Comparison of ENCODE assay signal across 18 cellular contexts in the genomic region with DNA sequence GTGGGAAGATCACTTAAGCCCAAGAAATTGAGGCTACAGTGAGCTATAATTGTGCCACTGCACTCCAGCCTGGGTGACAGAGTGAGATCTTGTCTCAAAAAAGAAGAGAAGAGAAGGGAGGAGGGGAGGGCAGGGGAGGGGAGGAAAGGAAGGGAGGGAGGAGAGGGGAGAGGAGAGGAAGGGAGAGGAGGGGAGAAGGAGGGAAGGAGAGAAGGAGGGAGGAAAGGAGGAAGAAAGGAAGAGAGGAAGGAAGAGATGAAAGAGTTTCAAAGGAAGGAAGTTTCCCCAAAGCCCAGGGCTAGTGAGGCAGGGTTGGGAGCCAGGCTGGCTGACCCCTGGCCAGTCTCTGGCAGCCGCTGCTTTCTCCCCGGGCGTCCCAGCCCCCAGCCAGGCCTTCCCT. TPM values are rescaled to one million over a fixed set of nuclear protein-coding genes. Genes with fewer than 3 reads are reported as not detected.
DNase-seq lines count a peak whose midpoint lies in the region; ATAC-seq and TF ChIP-seq lines count a peak whose summit lies in the region.
"Had no signal": no experiment of that assay in that cellular context is flagged by ENCODE, and none has a peak within 500 bp of the region (broad histone marks: within the 10 kb centered on the region; RNA-seq: fewer than 3 reads in every experiment).

No MANE protein-coding gene starts in this region.

- H2AFZ ChIP-seq in GM23338: no peak overlapping the region
- H2AFZ ChIP-seq in IMR-90 (replicated peaks; ENCODE audit: low read length, poor library complexity): peak overlapping the region; percentile 12
- peak overlapping the region; percentile 47 for H2AFZ ChIP-seq in neural progenitor cell (replicated peaks)

- H3K9me2 ChIP-seq in GM23338 (ENCODE audit: insufficient read depth): no peaks in the 10 kb centered on the region

- no peaks in the 10 kb centered on the region; the same call in 2 of the 3 replicates for H3K36me3 Mint-ChIP-seq in GM23338 (ENCODE audit: low read depth)
- H3K36me3 Mint-ChIP-seq in WTC11: no peaks in the 10 kb centered on the region
- H3K36me3 Mint-ChIP-seq in neural progenitor cell: no peaks in the 10 kb centered on the region
- H3K36me3 Mint-ChIP-seq: IgD-negative memory B cell had no signal

- peak overlapping the region; percentile 27; the same call in 1 of the 2 replicates for H3K4me2 ChIP-seq in GM23338
- no peak overlapping the region for H3K4me2 ChIP-seq in IMR-90 (ENCODE audit: low read depth, low read length)
- no peak overlapping the region for H3K4me2 ChIP-seq in neural progenitor cell

- no peak for TF ChIP-seq POLR2A in IMR-90 (IDR thresholded peaks at IDR 0.05; ENCODE audit: low read depth, low read length)

- H3K27ac ChIP-seq in GM23338 (ENCODE audit: low read depth) (no peak overlapping the region), IMR-90 (ENCODE audit: insufficient read depth, low read length) (no peak overlapping the region), neural progenitor cell (no peak overlapping the region)
- H3K27ac ChIP-seq: SK-N-MC had no signal

- POLR2A ChIA-PET in IMR-90 (lab: Charles Lee; ENCODE audit: unreplicated experiment): interaction anchor here (0.6 kb wide), 1 partner anchor 28 kb away, joined by 4 read pairs; no protein-coding TSS in a partner anchor
- POLR2A ChIA-PET in WTC11 (lab: Charles Lee): interaction anchor here (0.6 kb wide), 2 partner anchors 181 to 235 kb away, joined by 3 to 6 read pairs; no protein-coding TSS in a partner anchor

- H2BK20ac ChIP-seq in IMR-90 (ENCODE audit: low read depth, low read length): no peak overlapping the region

- H3F3A ChIP-seq in GM23338 (replicated peaks; ENCODE audit: low read depth) (no peaks in the 10 kb centered on the region), neural progenitor cell (ENCODE audit: low read depth) (peaks cover 6% of the 10 kb centered on the region)

- TF ChIP-seq RAD21 in IMR-90 (IDR thresholded peaks at IDR 0.05; ENCODE audit: low read length): no peak

- H3K23ac ChIP-seq in IMR-90 (ENCODE audit: low read depth, low read length): no peak overlapping the region

- no peak overlapping the region for H3K4ac ChIP-seq in IMR-90 (ENCODE audit: low read depth, low read length)

- no peak overlapping the region for H3K9ac ChIP-seq in IMR-90 (ENCODE audit: low read depth, low read length)
- no peak overlapping the region for H3K9ac ChIP-seq in neural progenitor cell

- H3K4me3 Mint-ChIP-seq in GM23338: no peak overlapping the region
- H3K4me3 Mint-ChIP-seq in WTC11: peak overlapping the region; percentile 33; the same call in 1 of the 2 replicates
- no peak overlapping the region for H3K4me3 Mint-ChIP-seq in neural progenitor cell
- H3K4me3 Mint-ChIP-seq: B cell, IgD-negative memory B cell had no signal

- no peaks in the 10 kb centered on the region for H3K9me1 ChIP-seq in IMR-90 (ENCODE audit: insufficient read depth, low read length)

- H3K36me3 ChIP-seq in GM23338 (ENCODE audit: insufficient read depth) (no peaks in the 10 kb centered on the region), IMR-90 (ENCODE audit: control insufficient read depth, insufficient read depth, low read length) (no peaks in the 10 kb centered on the region), neural progenitor cell (no peaks in the 10 kb centered on the region)

- no peaks in the 10 kb centered on the region for H4K20me1 ChIP-seq in GM23338 (replicated peaks; ENCODE audit: insufficient read depth)
- H4K20me1 ChIP-seq in IMR-90 (ENCODE audit: insufficient read depth, low read length): no peaks in the 10 kb centered on the region
- no peaks in the 10 kb centered on the region for H4K20me1 ChIP-seq in neural progenitor cell (ENCODE audit: low read depth)

- WGBS in IMR-90 (ENCODE audit: extremely low coverage in 2 of 2, insufficient read length in 1 of 2), 2 experiments: no CpG with 5 or more reads among the region's 3 CpGs

- H2BK5ac ChIP-seq in IMR-90 (ENCODE audit: low read depth, low read length, poor library complexity, severe bottlenecking): no peak overlapping the region

- dilution Hi-C loops in IMR-90 (cut with HindIII; ENCODE audit: low sequenced_read_pairs, unreplicated experiment): no loop called here

- H3K9me3 Mint-ChIP-seq in GM23338: no peaks in the 10 kb centered on the region
- no peaks in the 10 kb centered on the region for H3K9me3 Mint-ChIP-seq in WTC11
- no peaks in the 10 kb centered on the region for H3K9me3 Mint-ChIP-seq in neural progenitor cell
- H3K9me3 Mint-ChIP-seq: IgD-negative memory B cell had no signal

- no peak overlapping the region for H4K91ac ChIP-seq in IMR-90 (ENCODE audit: insufficient read depth, low read depth, low read length)

- no peak overlapping the region for H3K14ac ChIP-seq in IMR-90 (replicated peaks; ENCODE audit: low read depth, low read length)

- no peak overlapping the region for H3K4me3 ChIP-seq in GM23338
- H3K4me3 ChIP-seq in IMR-90 (ENCODE audit: insufficient read depth, low read depth, low read length): no peak overlapping the region
- no peak overlapping the region for H3K4me3 ChIP-seq in neural progenitor cell
- H3K4me3 ChIP-seq: SK-N-MC had no signal

- H3K9me3 ChIP-seq in IMR-90 (ENCODE audit: control insufficient read depth, insufficient read depth, low read length) (no peaks in the 10 kb centered on the region), neural progenitor cell (ENCODE audit: low read depth) (no peaks in the 10 kb centered on the region)

- H2BK15ac ChIP-seq in IMR-90 (ENCODE audit: low read depth, low read length): no peak overlapping the region

- H2AK5ac ChIP-seq in IMR-90 (ENCODE audit: low read depth, low read length): no peak overlapping the region

- H4K8ac ChIP-seq in IMR-90 (ENCODE audit: low read depth in 2 of 2, low read length in 2 of 2): no peak overlapping the region; a peak in 1 of 4 replicates

- H3K18ac ChIP-seq in IMR-90 (ENCODE audit: low read depth, low read length): no peak overlapping the region

- H3K4me1 ChIP-seq in GM23338 (ENCODE audit: insufficient read depth) (peaks cover 13% of the 10 kb centered on the region), IMR-90 (ENCODE audit: control insufficient read depth, insufficient read depth, low read length) (peaks cover 4% of the 10 kb centered on the region; the same call in 1 of the 2 replicates), neural progenitor cell (peaks cover 5% of the 10 kb centered on the region)

- TF ChIP-seq CTCF in GM23338 (conservative IDR thresholded peaks at IDR 0.05; ENCODE audit: low read depth in 2 of 2) (no peak), IMR-90 (conservative IDR thresholded peaks at IDR 0.05; ENCODE audit: low read depth, low read length) (no peak), WTC11 (IDR thresholded peaks at IDR 0.05) (no peak), neural progenitor cell (IDR thresholded peaks at IDR 0.05) (no peak)

- H3K27ac Mint-ChIP-seq in GM23338 (no peak overlapping the region), WTC11 (no peak overlapping the region), neural progenitor cell (no peak overlapping the region)
- H3K27ac Mint-ChIP-seq: B cell, IgD-negative memory B cell had no signal

- H3K27me3 Mint-ChIP-seq in GM23338 (ENCODE audit: insufficient read depth, low read depth, poor library complexity) (peaks cover 16% of the 10 kb centered on the region), WTC11 (ENCODE audit: low read depth) (no peaks in the 10 kb centered on the region; the same call in 1 of the 2 replicates), neural progenitor cell (ENCODE audit: insufficient read depth, low read depth) (peaks cover 6% of the 10 kb centered on the region)

- in situ Hi-C loops in IMR-90 (cut with MboI; ENCODE audit: low sequenced_read_pairs): no loop called here

- H2BK120ac ChIP-seq in IMR-90 (ENCODE audit: low read depth, low read length): no peak overlapping the region

- DNase-seq in GM23338 (ENCODE audit: low spot score): no peak
- DNase-seq in IMR-90: no peak
- DNase-seq in WTC11 (ENCODE audit: low spot score): no peak
- no peak for DNase-seq in neural progenitor cell (ENCODE audit: low spot score)
- DNase-seq in activated CD4-positive, alpha-beta T cell treated with anti-CD3 and anti-CD28 coated beads for 4 hours: no peak
- DNase-seq in NCI-H2171 (lab: John Stamatoyannopoulos, UW): no peak
- DNase-seq: Calu3, GOT3, NCI-H1092, NCI-H1417 treated with DMSO at 0.1 percent for 48 hours, NCI-H1694 treated with DMSO at 0.1 percent for 48 hours, NCI-H510A treated with DMSO at 0.1 percent for 48 hours, NCI-H774, SIG-M5 had no signal

- H3K56ac ChIP-seq in IMR-90 (ENCODE audit: extremely low read depth, insufficient read depth, low read length): no peak overlapping the region

- H3K27me3 ChIP-seq in GM23338 (ENCODE audit: insufficient read depth) (no peaks in the 10 kb centered on the region), IMR-90 (ENCODE audit: control insufficient read depth, insufficient read depth, low read length) (peaks cover 2% of the 10 kb centered on the region; the same call in 1 of the 2 replicates), neural progenitor cell (no peaks in the 10 kb centered on the region)

- no TSS peak for BruUV-seq in IMR-90 (replicated peaks; lab: Mats Ljungman, UMichigan)

- H3K4me1 Mint-ChIP-seq in GM23338 (peaks cover 7% of the 10 kb centered on the region), WTC11 (peaks cover 18% of the 10 kb centered on the region), neural progenitor cell (peaks cover 6% of the 10 kb centered on the region)

- no peak overlapping the region for H4K5ac ChIP-seq in IMR-90 (ENCODE audit: low read depth, low read length)

- intact Hi-C loops in IMR-90 (cut with micrococcal nuclease): no loop called here

- no peaks in the 10 kb centered on the region for H3K79me2 ChIP-seq in GM23338 (replicated peaks; ENCODE audit: insufficient read depth)
- H3K79me2 ChIP-seq in neural progenitor cell (ENCODE audit: low read depth): no peaks in the 10 kb centered on the region

- ATAC-seq in GM23338: 0 out of 3 replicates have a peak, but pooled peaks have one; percentile 4
- ATAC-seq in IMR-90 (ENCODE audit: low read depth): no peak; the same call in 1 of the 2 replicates
- no peak; the same call in 1 of the 2 replicates for ATAC-seq in WTC11
- no peak for ATAC-seq in GM18909 (IDR thresholded peaks at IDR 0.05; ENCODE audit: poor library complexity, unreplicated experiment)

- CTCF ChIA-PET in IMR-90 (lab: Yijun Ruan, JAX): interaction anchor here (1.9 kb wide), 1 partner anchor 33 kb away, joined by 5 read pairs; no protein-coding TSS in a partner anchor
- CTCF ChIA-PET in WTC11 (lab: Charles Lee): interaction anchor here (1.1 to 1.7 kb wide), 5 partner anchors 9 to 89 kb away, joined by 3 to 13 read pairs (median 5); a partner anchor contains a TSS

- no peaks in the 10 kb centered on the region for H3K79me1 ChIP-seq in IMR-90 (ENCODE audit: low read depth in 1 of 2, low read length in 2 of 2)

- H2AK9ac ChIP-seq in IMR-90 (replicated peaks; ENCODE audit: low read depth, low read length, poor library complexity): no peak overlapping the region

RNA-seq across cellular contexts. Expression of a gene that starts 32.6 kb away (rescaled TPM):
- 145 and 164 TPM in 2 replicates for total RNA-seq in GM23338 (2014; rRNA removed; shearing (Covaris generic))
- 22.6 and 23.3 TPM in 2 replicates for polyA plus RNA-seq in GM23338 (2016; fragmentation: Nextera tagmentation; extraction: Ambion mirVana)
- 35.0 and 36.4 TPM in 2 replicates for total RNA-seq in IMR-90 (2012; rRNA removed)
- polyA plus RNA-seq in IMR-90 (2012; rRNA removed): 34.5 and 35.0 TPM in 2 replicates
- polyA plus RNA-seq in IMR-90 (2012; cell fraction: cytosol; rRNA removed): 21.0 and 41.2 TPM in 2 replicates
- 49.9 and 59.2 TPM in 2 replicates for polyA plus RNA-seq in IMR-90 (2012; cell fraction: nucleus; rRNA removed; ENCODE audit: low replicate concordance)
- total RNA-seq in WTC11 (2021): 99.7 to 120 TPM (median 104 TPM) in 3 replicates
- 66.5 and 106 TPM in 2 replicates for total RNA-seq in neural progenitor cell (ENCODE audit: low replicate concordance)
- polyA plus RNA-seq: IgD-negative memory B cell had no signal

RNA-seq across cellular contexts. Expression of a gene that starts 57.8 kb away (rescaled TPM):
- 32.3 and 39.9 TPM in 2 replicates for total RNA-seq in GM23338 (2014; rRNA removed; shearing (Covaris generic))
- 9.7 and 10.3 TPM in 2 replicates for polyA plus RNA-seq in GM23338 (2016; fragmentation: Nextera tagmentation; extraction: Ambion mirVana)
- total RNA-seq in IMR-90 (2012; rRNA removed): 3.3 and 4.5 TPM in 2 replicates
- 16.2 and 17.7 TPM in 2 replicates for polyA plus RNA-seq in IMR-90 (2012; rRNA removed)
- 11.9 and 20.8 TPM in 2 replicates for polyA plus RNA-seq in IMR-90 (2012; cell fraction: cytosol; rRNA removed)
- polyA plus RNA-seq in IMR-90 (2012; cell fraction: nucleus; rRNA removed; ENCODE audit: low replicate concordance): 49.4 and 99.1 TPM in 2 replicates
- 32.6 to 39.3 TPM (median 34.1 TPM) in 3 replicates for total RNA-seq in WTC11 (2021)
- 3.5 and 18.6 TPM in 2 replicates for total RNA-seq in neural progenitor cell (ENCODE audit: low replicate concordance)
